Comparison of ENCODE assay signal across 8 cellular contexts in the genomic region with DNA sequence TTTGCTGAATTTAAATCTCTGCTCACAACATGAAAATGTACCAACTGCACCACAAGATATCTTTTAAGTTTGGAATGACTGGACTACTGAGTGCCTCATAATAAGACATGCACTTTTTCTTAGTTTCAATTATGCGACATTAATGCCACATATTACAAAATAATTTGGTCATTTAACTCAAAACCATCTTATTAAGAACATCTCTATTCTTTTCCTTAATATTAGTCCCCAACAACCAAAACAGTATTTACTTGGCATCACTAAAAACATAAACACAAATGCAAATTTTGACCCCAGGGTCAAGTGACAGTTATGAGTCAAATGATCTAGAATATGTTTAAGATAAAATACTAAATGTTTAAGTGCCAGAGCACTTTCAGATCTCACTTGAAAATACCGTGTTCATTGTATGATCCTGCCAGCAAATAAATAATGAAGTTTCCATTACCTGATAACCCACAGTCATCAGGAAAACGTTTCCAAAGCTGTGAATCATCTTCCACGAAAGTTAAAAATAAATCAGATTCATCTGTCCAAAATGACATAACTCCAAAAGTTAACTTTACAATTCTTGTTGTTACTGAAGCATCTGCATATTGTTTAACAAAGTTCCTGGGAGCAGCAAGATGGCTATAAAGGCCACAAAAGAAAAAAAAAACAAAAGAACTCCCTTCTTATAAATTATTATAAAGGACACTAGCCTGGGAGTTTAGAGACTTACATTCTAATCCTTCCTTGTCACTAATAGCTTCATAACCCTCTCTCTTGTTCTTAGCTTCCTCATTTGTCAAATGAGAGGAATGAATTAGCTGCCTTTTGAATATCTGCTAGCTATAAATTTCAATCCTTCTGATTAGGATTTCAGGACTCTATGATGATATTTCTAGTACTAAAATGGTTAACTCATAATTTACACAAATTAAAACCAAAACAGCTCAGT. TPM values are rescaled to one million over a fixed set of nuclear protein-coding genes. Genes with fewer than 3 reads are reported as not detected.
DNase-seq lines count a peak whose midpoint lies in the region; ATAC-seq lines count a peak whose summit lies in the region.

No MANE protein-coding gene starts in this region.

- no peak overlapping the region for H3K4me3 ChIP-seq in muscle layer of duodenum (ENCODE audit: low read depth in 1 of 2, low read length in 2 of 2)

- peak overlapping the region; percentile 3 for H3K27ac Mint-ChIP-seq in activated T-helper 2 cell treated with anti-CD3 and anti-CD28 coated beads, Interferon-gamma antibody, Interleukin-2, Interleukin-4, amounts not matched to agents 10 μg/mL and 5 μg/mL and 100 μg/mL, durations not matched to agents 14 hours and 24 hours and 36 hours

- no peaks in the 10 kb centered on the region for H3K27me3 ChIP-seq in muscle layer of duodenum (ENCODE audit: low read depth, low read length)

- intact Hi-C loops in activated T-helper 2 cell treated with anti-CD3 and anti-CD28 coated beads, Interferon-gamma antibody, Interleukin-2, Interleukin-4, amounts not matched to agents 10 μg/mL and 5 μg/mL and 100 μg/mL, durations not matched to agents 14 hours and 24 hours and 36 hours (cut with micrococcal nuclease) = no loop called here

- H3K36me3 ChIP-seq in muscle layer of duodenum (ENCODE audit: control insufficient read depth in 1 of 2, insufficient read depth in 2 of 2, low read length in 2 of 2) = peaks cover 0 to 14% of the 10 kb centered on the region in 2 donors

- peaks cover 33% of the 10 kb centered on the region for H3K36me3 Mint-ChIP-seq in activated T-helper 2 cell treated with anti-CD3 and anti-CD28 coated beads, Interferon-gamma antibody, Interleukin-2, Interleukin-4, amounts not matched to agents 10 μg/mL and 5 μg/mL and 100 μg/mL, durations not matched to agents 14 hours and 24 hours and 36 hours (ENCODE audit: low read depth)

- peaks cover 0 to 9% of the 10 kb centered on the region in 2 donors for H3K9me3 ChIP-seq in muscle layer of duodenum (ENCODE audit: control insufficient read depth in 1 of 2, low read length in 2 of 2)

- DNase-seq in activated T-helper 2 cell treated with anti-CD3 and anti-CD28 coated beads, Interferon-gamma antibody, Interleukin-2, Interleukin-4, amounts not matched to agents 10 μg/mL and 5 μg/mL and 100 μg/mL, durations not matched to agents 14 hours and 24 hours and 36 hours (ENCODE audit: low spot score) = no peak
- DNase-seq in hypothalamus (lab: John Stamatoyannopoulos, UW) (no peak), germinal center (ENCODE audit: low spot score) (no peak), NCI-H2171 treated with DMSO at 0.1 percent for 48 hours (lab: John Stamatoyannopoulos, UW) (no peak)

- no peaks in the 10 kb centered on the region for H3K27me3 Mint-ChIP-seq in activated T-helper 2 cell treated with anti-CD3 and anti-CD28 coated beads, Interferon-gamma antibody, Interleukin-2, Interleukin-4, amounts not matched to agents 10 μg/mL and 5 μg/mL and 100 μg/mL, durations not matched to agents 14 hours and 24 hours and 36 hours (ENCODE audit: low read depth)

- H3K4me1 ChIP-seq in muscle layer of duodenum (ENCODE audit: control insufficient read depth in 1 of 2, insufficient read depth in 2 of 2, low read length in 2 of 2) = peaks cover 4 to 26% of the 10 kb centered on the region in 2 donors

- peak overlapping the region; percentile 52 for H3K27ac ChIP-seq in muscle layer of duodenum (ENCODE audit: low read length)

- H3K4me3 Mint-ChIP-seq in activated T-helper 2 cell treated with anti-CD3 and anti-CD28 coated beads, Interferon-gamma antibody, Interleukin-2, Interleukin-4, amounts not matched to agents 10 μg/mL and 5 μg/mL and 100 μg/mL, durations not matched to agents 14 hours and 24 hours and 36 hours (ENCODE audit: low read depth) = no peak overlapping the region

- H3K9me3 Mint-ChIP-seq in activated T-helper 2 cell treated with anti-CD3 and anti-CD28 coated beads, Interferon-gamma antibody, Interleukin-2, Interleukin-4, amounts not matched to agents 10 μg/mL and 5 μg/mL and 100 μg/mL, durations not matched to agents 14 hours and 24 hours and 36 hours = peaks cover 27% of the 10 kb centered on the region

- ATAC-seq in GM18519 (IDR thresholded peaks at IDR 0.05; ENCODE audit: low FRiP score, unreplicated experiment) (peak; percentile 61), HG02759 (IDR thresholded peaks at IDR 0.05; ENCODE audit: unreplicated experiment) (peak; percentile 77), GM21723 (IDR thresholded peaks at IDR 0.05; ENCODE audit: unreplicated experiment) (no peak)

- peaks cover 19% of the 10 kb centered on the region for H3K4me1 Mint-ChIP-seq in activated T-helper 2 cell treated with anti-CD3 and anti-CD28 coated beads, Interferon-gamma antibody, Interleukin-2, Interleukin-4, amounts not matched to agents 10 μg/mL and 5 μg/mL and 100 μg/mL, durations not matched to agents 14 hours and 24 hours and 36 hours (ENCODE audit: low read depth)

RNA-seq across cellular contexts. Expression of a gene that starts 30.5 kb away (rescaled TPM):
- 7.0 and 8.8 TPM in 2 replicates for total RNA-seq in activated T-helper 2 cell treated with anti-CD3 and anti-CD28 coated beads, Interferon-gamma antibody, Interleukin-2, Interleukin-4, amounts not matched to agents 10 μg/mL and 5 μg/mL and 100 μg/mL, durations not matched to agents 14 hours and 24 hours and 36 hours

RNA-seq across cellular contexts. Expression of a gene that starts 31.2 kb away (rescaled TPM):
- total RNA-seq in activated T-helper 2 cell treated with anti-CD3 and anti-CD28 coated beads, Interferon-gamma antibody, Interleukin-2, Interleukin-4, amounts not matched to agents 10 μg/mL and 5 μg/mL and 100 μg/mL, durations not matched to agents 14 hours and 24 hours and 36 hours = 26.0 and 26.2 TPM in 2 replicates
